28 cellular contexts compared by ENCODE assay signal in genomic region chr9:106143781-106144180, GRCh38.
"Had no signal": no experiment of that assay in that cellular context is flagged by ENCODE, and none has a peak within 500 bp of the region (broad histone marks: within the 10 kb centered on the region; RNA-seq: fewer than 3 reads in every experiment).

No MANE protein-coding gene starts in this region.

- H3K9me3 ChIP-seq: mucosa of descending colon, pancreas, prostate gland, testis, thyroid gland, transverse colon, uterus had no signal

- DNase-seq: islet precursor cell; left ventricle myocardium inferior; midbrain; mucosa of descending colon; naive thymus-derived CD8-positive, alpha-beta T cell; nucleus accumbens; pancreas; posterior cingulate gyrus; retina; right cardiac atrium; stimulated activated CD4-positive, alpha-beta T cell treated with anti-CD3 and anti-CD28 coated beads, Interleukin-12 subunit alpha, Interleukin-12 subunit beta, amount 100 ng/mL, for 4 hours; stimulated activated CD4-positive, alpha-beta T cell treated with anti-CD3 and anti-CD28 coated beads, Interleukin-15, amount 100 ng/mL, for 24 hours; stimulated activated CD4-positive, alpha-beta T cell treated with anti-CD3 and anti-CD28 coated beads, Interleukin-2, amount 100 ng/mL, for 24 hours; stimulated activated CD4-positive, alpha-beta T cell treated with anti-CD3 and anti-CD28 coated beads, Interleukin-4, amount 100 ng/mL, for 1 hour; stimulated activated naive B cell treated with anti-CD40 and anti-IgM and Interleukin-4, amounts not matched to agents 10 μg/mL and 1 μg/mL and 100 μg/mL, for 72 hours; stimulated activated naive CD8-positive, alpha-beta T cell treated with anti-CD3 and anti-CD28 coated beads, Interleukin-15, Interleukin-2, amounts not matched to agents 100 U/mL and 50 U/mL, for 24 hours; stomach; testis; thyroid gland; transverse colon; uterus had no signal

- H3K27ac Mint-ChIP-seq: naive thymus-derived CD8-positive, alpha-beta T cell; nephron; stimulated activated naive B cell treated with anti-CD40 and anti-IgM and Interleukin-4, amounts not matched to agents 10 μg/mL and 1 μg/mL and 100 μg/mL, for 72 hours had no signal

- H3K27me3 ChIP-seq: hepatocyte, pancreas, stomach, testis, thyroid gland, transverse colon, uterus had no signal

- H3K4me3 Mint-ChIP-seq: naive thymus-derived CD8-positive, alpha-beta T cell; nephron; neural crest cell; stimulated activated naive B cell treated with anti-CD40 and anti-IgM and Interleukin-4, amounts not matched to agents 10 μg/mL and 1 μg/mL and 100 μg/mL, for 72 hours had no signal

- H3K4me2 ChIP-seq: hepatocyte had no signal

- FAIRE-seq: pancreas had no signal

- H3K4me1 Mint-ChIP-seq: naive thymus-derived CD8-positive, alpha-beta T cell; nephron; stimulated activated naive B cell treated with anti-CD40 and anti-IgM and Interleukin-4, amounts not matched to agents 10 μg/mL and 1 μg/mL and 100 μg/mL, for 72 hours had no signal

- H3K36me3 Mint-ChIP-seq: naive thymus-derived CD8-positive, alpha-beta T cell; stimulated activated naive B cell treated with anti-CD40 and anti-IgM and Interleukin-4, amounts not matched to agents 10 μg/mL and 1 μg/mL and 100 μg/mL, for 72 hours had no signal

- H3K79me2 ChIP-seq: hepatocyte had no signal

- H3K27me3 Mint-ChIP-seq: stimulated activated naive B cell treated with anti-CD40 and anti-IgM and Interleukin-4, amounts not matched to agents 10 μg/mL and 1 μg/mL and 100 μg/mL, for 72 hours had no signal

- H3K36me3 ChIP-seq: left ventricle myocardium inferior, pancreas, prostate gland, stomach, thyroid gland, transverse colon, uterus had no signal

- ATAC-seq: mucosa of descending colon; naive thymus-derived CD8-positive, alpha-beta T cell; pancreas; right cardiac atrium; sciatic nerve; stimulated activated naive B cell treated with anti-CD40 and anti-IgM and Interleukin-4, amounts not matched to agents 10 μg/mL and 1 μg/mL and 100 μg/mL, for 72 hours; stimulated activated naive CD8-positive, alpha-beta T cell treated with anti-CD3 and anti-CD28 coated beads, Interleukin-15, Interleukin-2, amounts not matched to agents 100 U/mL and 50 U/mL, for 24 hours had no signal

- H3K4me3 ChIP-seq: hepatocyte, left ventricle myocardium inferior, lung, mucosa of descending colon, pancreas, prostate gland, skin epidermis, stomach, testis, thyroid gland, transverse colon, uterus had no signal

- H3K27ac ChIP-seq: hepatocyte, left ventricle myocardium inferior, pancreas, prostate gland, skin epidermis, stomach, testis, thyroid gland, transverse colon, uterus had no signal

- H2AFZ ChIP-seq: hepatocyte had no signal

- H3K4me1 ChIP-seq: left ventricle myocardium inferior, pancreas, prostate gland, stomach, testis, thyroid gland, transverse colon, uterus had no signal
